Comparison of ENCODE assay signal across 18 cellular contexts in the genomic region with DNA sequence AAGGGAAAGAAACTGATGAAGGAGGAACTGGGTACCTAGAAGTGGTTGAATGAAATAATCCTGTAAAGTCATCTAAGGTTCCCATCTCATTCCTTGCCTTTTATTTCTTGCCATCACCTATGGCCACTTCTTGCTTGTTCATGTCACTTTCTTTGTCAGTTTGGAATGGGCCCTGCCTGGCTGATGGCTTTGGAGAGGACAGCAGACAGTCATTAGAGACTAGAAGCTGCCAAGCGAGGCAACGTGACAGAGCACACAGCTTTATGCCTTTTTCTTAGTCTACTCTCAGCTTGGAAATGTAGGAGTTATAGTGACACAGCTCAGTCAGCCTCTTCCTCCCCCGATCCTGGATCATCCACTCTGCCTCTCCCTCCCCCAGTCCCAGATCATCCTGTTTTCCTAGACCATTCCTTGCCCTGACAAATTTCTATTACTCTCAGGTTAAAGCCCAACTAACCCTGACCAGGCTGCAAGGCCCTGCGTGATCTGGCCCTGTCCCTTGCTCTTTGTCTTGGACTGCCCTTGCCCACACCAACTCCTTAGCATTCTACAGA. TPM values are rescaled to one million over a fixed set of nuclear protein-coding genes. Genes with fewer than 3 reads are reported as not detected.
DNase-seq lines count a peak whose midpoint lies in the region; ATAC-seq, FAIRE-seq and TF ChIP-seq lines count a peak whose summit lies in the region.
"Had no signal": no experiment of that assay in that cellular context is flagged by ENCODE, and none has a peak within 500 bp of the region (broad histone marks: within the 10 kb centered on the region; RNA-seq: fewer than 3 reads in every experiment).

No MANE protein-coding gene starts in this region.

- H4K20me1 ChIP-seq in H9 (ENCODE audit: control insufficient read depth, insufficient read depth, insufficient read length) (no peaks in the 10 kb centered on the region), H1 (replicated peaks in 1 of 2; ENCODE audit: control insufficient read depth in 1 of 2, insufficient read depth in 2 of 2, low read length in 2 of 2) (peaks cover 0 to 3% of the 10 kb centered on the region in 2 experiments)

- H3K23ac ChIP-seq in H9 (ENCODE audit: insufficient read length, low read depth, low read length) = no peak overlapping the region
- no peak overlapping the region for H3K23ac ChIP-seq in H1 (ENCODE audit: insufficient read length)
- no peak overlapping the region for H3K23ac ChIP-seq in neuronal stem cell (ENCODE audit: low read depth, low read length, poor library complexity)

- WGBS in H9 (ENCODE audit: extremely low coverage, insufficient read length, low lambda C conversion rate) = no CpG with 5 or more reads among the region's 4 CpGs
- 86% methylated on average over 4 of the region's 4 CpGs; no CpG with 5 or more reads in 1 of the 2 experiments for WGBS in H1 (ENCODE audit: extremely low coverage in 1 of 2, insufficient coverage in 1 of 2, insufficient read length in 1 of 2, insufficient replicate concordance in 2 of 2, low coverage in 1 of 2, low lambda C conversion rate in 2 of 2, missing lambda C conversion rate in 1 of 2), 2 experiments
- WGBS in neuronal stem cell (ENCODE audit: extremely low coverage in 2 of 2, insufficient read length in 2 of 2, insufficient replicate concordance in 1 of 2), 2 donors = no CpG with 5 or more reads among the region's 4 CpGs

- no peak for TF ChIP-seq RAD21 in H1 (IDR thresholded peaks at IDR 0.05 in 1 of 2, conservative IDR thresholded peaks at IDR 0.05 in 1 of 2; ENCODE audit: low read depth in 2 of 2, low read length in 2 of 2)

- TF ChIP-seq POLR2A in H1 (IDR thresholded peaks at IDR 0.05; ENCODE audit: control extremely low read depth in 1 of 2, low read depth in 2 of 2, low read length in 2 of 2) = no peak

- no peak overlapping the region for H4K8ac ChIP-seq in H9 (replicated peaks; ENCODE audit: insufficient read length, low read depth, low read length)
- H4K8ac ChIP-seq in H1 (ENCODE audit: extremely low read depth, insufficient read depth, low read length) = no peak overlapping the region
- H4K8ac ChIP-seq in neuronal stem cell (ENCODE audit: low read depth, low read length) = no peak overlapping the region

- CTCF ChIA-PET in H1 (lab: Charles Lee; ENCODE audit: partially characterized antibody) = interaction anchor here (1.2 to 2.2 kb wide), 3 partner anchors 9 to 16 kb away, joined by 3 to 7 read pairs (median 6); no protein-coding TSS in a partner anchor

- H3K9me3 Mint-ChIP-seq in H9 (no peaks in the 10 kb centered on the region), neural crest cell (no peaks in the 10 kb centered on the region)

- H3K4me3 Mint-ChIP-seq in H9 (no peak overlapping the region), neural crest cell (no peak overlapping the region)

- no peak overlapping the region for H3K4me3 ChIP-seq in H1 (ENCODE audit: extremely low read depth in 1 of 4, insufficient read depth in 2 of 4, low read depth in 3 of 4, low read length in 4 of 4)
- no peak overlapping the region for H3K4me3 ChIP-seq in neuronal stem cell (ENCODE audit: low read length in 2 of 2)
- H3K4me3 ChIP-seq: SJCRH30 had no signal

- H2AK5ac ChIP-seq in H9 (ENCODE audit: insufficient read length, low read length) (no peak overlapping the region), H1 (ENCODE audit: low read depth, low read length) (no peak overlapping the region), neuronal stem cell (ENCODE audit: low read depth, low read length) (no peak overlapping the region)

- no peak for TF ChIP-seq CTCF in H9 (conservative IDR thresholded peaks at IDR 0.05)
- no peak for TF ChIP-seq CTCF in H1 (IDR thresholded peaks at IDR 0.05; ENCODE audit: control extremely low read depth in 1 of 3, insufficient read depth in 1 of 3, low read depth in 1 of 3, low read length in 3 of 3)
- no peak for TF ChIP-seq CTCF in neural crest cell (conservative IDR thresholded peaks at IDR 0.05)

- H2BK20ac ChIP-seq in H9 (ENCODE audit: low read depth, low read length, poor library complexity, severe bottlenecking) (no peak overlapping the region), H1 (ENCODE audit: low read length) (no peak overlapping the region)

- peak overlapping the region in 2 of 3 experiments; percentile 42 to 70; a peak in 5 of 7 replicates for H3K27ac Mint-ChIP-seq in H9
- peak overlapping the region; percentile 40 for H3K27ac Mint-ChIP-seq in neural crest cell (ENCODE audit: unreplicated experiment)

- peaks cover 0 to 2% (median 0%) of the 10 kb centered on the region in 3 experiments; a peak in 2 of 7 replicates for H3K36me3 Mint-ChIP-seq in H9 (ENCODE audit: insufficient read depth in 1 of 3, low read depth in 3 of 3)
- H3K36me3 Mint-ChIP-seq in neural crest cell (ENCODE audit: low read depth) = no peaks in the 10 kb centered on the region

- H4K5ac ChIP-seq in H9 (ENCODE audit: insufficient read length, low read depth, low read length) (no peak overlapping the region), H1 (ENCODE audit: insufficient read length, low read depth, low read length) (no peak overlapping the region)

- H3K79me2 ChIP-seq in H9 (ENCODE audit: insufficient read depth, low read length) (peaks cover 7% of the 10 kb centered on the region; the same call in 1 of the 2 replicates), H1 (ENCODE audit: control insufficient read depth in 1 of 2, insufficient read depth in 2 of 2, low read length in 2 of 2) (peaks cover 0 to 30% of the 10 kb centered on the region in 2 experiments; a peak in 2 of 4 replicates)

- H3K9me3 ChIP-seq in H9 (ENCODE audit: control insufficient read depth, low read depth, low read length) (no peaks in the 10 kb centered on the region), H1 (ENCODE audit: insufficient read depth in 2 of 2, low read depth in 1 of 2, low read length in 1 of 2) (no peaks in the 10 kb centered on the region), neuronal stem cell (replicated peaks in 1 of 2; ENCODE audit: control insufficient read depth in 2 of 2, insufficient read depth in 1 of 2, low read depth in 1 of 2, low read length in 2 of 2) (no peaks in the 10 kb centered on the region)
- H3K9me3 ChIP-seq: SJCRH30 had no signal

- no peak overlapping the region for H2BK12ac ChIP-seq in H9 (ENCODE audit: insufficient read length, low read depth, low read length)
- H2BK12ac ChIP-seq in H1 (ENCODE audit: low read depth, low read length) = 0 out of 2 replicates have a peak overlapping the region, but pooled peaks have one; percentile 11
- no peak overlapping the region for H2BK12ac ChIP-seq in neuronal stem cell (ENCODE audit: low read length)

- H3K18ac ChIP-seq in H9 (ENCODE audit: insufficient read length, low read depth, low read length) (no peak overlapping the region), H1 (ENCODE audit: extremely low read depth, low read length) (no peak overlapping the region), neuronal stem cell (ENCODE audit: low read length) (no peak overlapping the region)

- H3K4me1 Mint-ChIP-seq in H9 (peaks cover 31% of the 10 kb centered on the region in 2 experiments), neural crest cell (peaks cover 28% of the 10 kb centered on the region)

- DNase-seq in AG08395 (ENCODE audit: low spot score) (peak; percentile 5), H9 (no peak), H1 (ENCODE audit: low read depth in 1 of 2, low spot score in 2 of 2) (no peak), neural crest cell (ENCODE audit: low read depth, low spot score) (no peak), SHP77 (lab: John Stamatoyannopoulos, UW) (no peak), neuronal stem cell (ENCODE audit: low spot score) (no peak)
- DNase-seq: ACHN; EL; foreskin keratinocyte; NCI-H187; NCI-H446 treated with DMSO at 0.1 percent for 48 hours; SJCRH30; stimulated activated naive CD4-positive, alpha-beta T cell had no signal

- H3K14ac ChIP-seq in H9 (ENCODE audit: insufficient read depth, low read length) = no peak overlapping the region
- no peak overlapping the region for H3K14ac ChIP-seq in H1 (ENCODE audit: insufficient read length)
- no peak overlapping the region for H3K14ac ChIP-seq in neuronal stem cell (ENCODE audit: low read length)

- H2BK120ac ChIP-seq in H9 (ENCODE audit: low read depth, low read length, poor library complexity, severe bottlenecking) (no peak overlapping the region), H1 (replicated peaks; ENCODE audit: low read depth, low read length) (no peak overlapping the region), neuronal stem cell (ENCODE audit: low read depth, low read length) (no peak overlapping the region)

- no peak overlapping the region for H3K9ac ChIP-seq in H9 (ENCODE audit: extremely low read depth, insufficient read length, low read length)
- H3K9ac ChIP-seq in H1 (replicated peaks in 1 of 4; ENCODE audit: extremely low read depth in 1 of 4, low read depth in 3 of 4, low read length in 3 of 4) = peak overlapping the region in 1 of 4 experiments; percentile 6; a peak in 1 of 7 replicates
- H3K9ac ChIP-seq in neuronal stem cell (ENCODE audit: low read depth, low read length, poor library complexity) = no peak overlapping the region

- H2BK5ac ChIP-seq in H9 (ENCODE audit: insufficient read length, low read length) (no peak overlapping the region), H1 (ENCODE audit: low read depth, low read length) (no peak overlapping the region), neuronal stem cell (ENCODE audit: low read length) (no peak overlapping the region)

- H3K27ac ChIP-seq in H9 (ENCODE audit: insufficient read length, low read depth, low read length) (no peak overlapping the region), H1 (ENCODE audit: low read depth, low read length) (no peak overlapping the region), neuronal stem cell (replicated peaks; ENCODE audit: low read length) (no peak overlapping the region)
- H3K27ac ChIP-seq: foreskin keratinocyte, SJCRH30 had no signal

- H3K4ac ChIP-seq in H9 (ENCODE audit: low read depth, low read length) (no peak overlapping the region), H1 (replicated peaks; ENCODE audit: insufficient read length, low read depth, low read length) (no peak overlapping the region), neuronal stem cell (ENCODE audit: low read length) (no peak overlapping the region)

- no peak overlapping the region for H4K91ac ChIP-seq in H9 (ENCODE audit: insufficient read length, low read depth, low read length)
- no peak overlapping the region for H4K91ac ChIP-seq in H1 (replicated peaks; ENCODE audit: insufficient read length, low read length)
- H4K91ac ChIP-seq in neuronal stem cell (ENCODE audit: low read depth, low read length, poor library complexity) = no peak overlapping the region

- H3K4me2 ChIP-seq in H9 (ENCODE audit: insufficient read depth, insufficient read length, low read length) = no peak overlapping the region
- H3K4me2 ChIP-seq in H1 (ENCODE audit: insufficient read depth in 1 of 2, low read depth in 2 of 2, low read length in 2 of 2) = no peak overlapping the region
- H3K4me2 ChIP-seq in neuronal stem cell (ENCODE audit: insufficient read depth, low read length, poor library complexity, severe bottlenecking) = no peak overlapping the region

- no peaks in the 10 kb centered on the region for H3K23me2 ChIP-seq in H9 (ENCODE audit: insufficient read length, low read depth, low read length, poor library complexity, severe bottlenecking)
- no peaks in the 10 kb centered on the region; the same call in 1 of the 2 replicates for H3K23me2 ChIP-seq in H1 (ENCODE audit: low read depth, low read length)

- FAIRE-seq in H1 (lab: Jason Lieb, UNC) = no peak
- FAIRE-seq: colon, urothelium cell line had no signal

- H2AFZ ChIP-seq in H9 (ENCODE audit: low read length) = no peak overlapping the region
- no peak overlapping the region for H2AFZ ChIP-seq in H1 (ENCODE audit: low read length)
- H2AFZ ChIP-seq in neuronal stem cell (ENCODE audit: low read length) = no peak overlapping the region

- H2BK15ac ChIP-seq in H9 (ENCODE audit: low read depth, low read length) (no peak overlapping the region), H1 (ENCODE audit: low read length) (no peak overlapping the region), neuronal stem cell (ENCODE audit: low read length) (no peak overlapping the region)

- no peaks in the 10 kb centered on the region for H3K27me3 ChIP-seq in H9 (ENCODE audit: insufficient read depth, low read length)
- H3K27me3 ChIP-seq in H1 (replicated peaks in 1 of 4; ENCODE audit: control insufficient read depth in 3 of 4, extremely low read depth in 1 of 4, insufficient read depth in 3 of 4, low read length in 3 of 4) = no peaks in the 10 kb centered on the region
- H3K27me3 ChIP-seq in neuronal stem cell (ENCODE audit: control insufficient read depth in 3 of 3, insufficient read depth in 3 of 3, low read depth in 1 of 3, low read length in 3 of 3) = no peaks in the 10 kb centered on the region
- H3K27me3 ChIP-seq: foreskin keratinocyte, SJCRH30 had no signal

- no peak overlapping the region for H3K56ac ChIP-seq in H9 (ENCODE audit: insufficient read length, low read depth, low read length)
- no peak overlapping the region for H3K56ac ChIP-seq in H1 (replicated peaks; ENCODE audit: insufficient read length, low read depth, low read length)

- no peak overlapping the region for H3T11ph ChIP-seq in H9 (ENCODE audit: low read length)

- H3K4me1 ChIP-seq in H9 (ENCODE audit: insufficient read depth, low read length) (peaks cover 16% of the 10 kb centered on the region; the same call in 1 of the 2 replicates), H1 (replicated peaks in 1 of 4; ENCODE audit: control insufficient read depth in 3 of 4, insufficient read depth in 4 of 4, low read length in 3 of 4) (peaks cover 0 to 11% (median 3%) of the 10 kb centered on the region in 4 experiments; a peak in 5 of 7 replicates), neuronal stem cell (ENCODE audit: control insufficient read depth in 2 of 2, insufficient read depth in 1 of 2, low read depth in 1 of 2, low read length in 2 of 2) (peaks cover 3 to 6% of the 10 kb centered on the region in 2 donors)
- H3K4me1 ChIP-seq: foreskin keratinocyte, SJCRH30 had no signal

- TF ChIP-seq EP300 in H1 (IDR thresholded peaks at IDR 0.05; ENCODE audit: borderline replicate concordance in 1 of 2, low read depth in 2 of 2, low read length in 2 of 2) = no peak

- POLR2A ChIA-PET in H1 (lab: Charles Lee; ENCODE audit: partially characterized antibody) = interaction anchor here (0.5 to 1.8 kb wide), 2 partner anchors 10 to 682 kb away, joined by 5 to 7 read pairs; no protein-coding TSS in a partner anchor

- ATAC-seq in GM19397 (IDR thresholded peaks at IDR 0.05; ENCODE audit: unreplicated experiment) (no peak), GM21528 (IDR thresholded peaks at IDR 0.05; ENCODE audit: low FRiP score, unreplicated experiment) (no peak)
- ATAC-seq: foreskin keratinocyte, left lobe of liver had no signal

- H3K27me3 Mint-ChIP-seq in H9 (ENCODE audit: low read depth) = no peaks in the 10 kb centered on the region
- H3K27me3 Mint-ChIP-seq in neural crest cell (ENCODE audit: low read depth) = no peaks in the 10 kb centered on the region

- no peaks in the 10 kb centered on the region; a peak in 1 of 8 replicates for H3K36me3 ChIP-seq in H1 (ENCODE audit: control insufficient read depth in 2 of 4, insufficient read depth in 4 of 4, low read length in 3 of 4)
- H3K36me3 ChIP-seq in neuronal stem cell (replicated peaks in 1 of 2; ENCODE audit: control insufficient read depth in 2 of 2, insufficient read depth in 2 of 2, low read length in 2 of 2) = peaks cover 0 to 10% of the 10 kb centered on the region in 2 donors
- H3K36me3 ChIP-seq: SJCRH30 had no signal

- H3K79me1 ChIP-seq in H9 (ENCODE audit: insufficient read depth, low read depth, low read length, poor library complexity, severe bottlenecking) = peaks cover 3% of the 10 kb centered on the region
- H3K79me1 ChIP-seq in H1 (ENCODE audit: low read depth, low read length) = peaks cover 12% of the 10 kb centered on the region; the same call in 1 of the 2 replicates
- H3K79me1 ChIP-seq in neuronal stem cell (ENCODE audit: low read depth, low read length) = no peaks in the 10 kb centered on the region

RNA-seq across cellular contexts. Expression of a gene that starts 26.6 kb away (rescaled TPM):
- total RNA-seq in H9 (2021) (25.2 and 28.7 TPM in 2 replicates), neural crest cell (16.1 and 18.7 TPM in 2 replicates)
- total RNA-seq in H1 (2021; fragmentation: NEBNext Ultra II Directional; extraction: Animal tissue kit (Norgen Biotek cat#: 25700)) = 23.9 and 24.6 TPM in 2 replicates
- 4.7 and 5.5 TPM in 2 replicates for polyA plus RNA-seq in H1 (2011; rRNA removed)
- 4.5 TPM for polyA plus RNA-seq in H1 (2011; cell fraction: cytosol; rRNA removed)
- 7.4 TPM for polyA plus RNA-seq in H1 (2011; cell fraction: nucleus; rRNA removed)
- 6.5 to 9.8 TPM (median 8.0 TPM) in 4 replicates for polyA plus RNA-seq in H1 (2012, experiment 1 of 2)
- 2.1 TPM for polyA plus RNA-seq in H1 (2012, experiment 2 of 2)
- 14.5 TPM for polyA plus RNA-seq in H1 (2013, experiment 1 of 2)
- 14.1 TPM for polyA plus RNA-seq in H1 (2013, experiment 2 of 2)
- 14.5 and 14.8 TPM in 2 replicates for polyA minus RNA-seq in H1 (2011; rRNA and poly(A)+ RNA removed)
- polyA minus RNA-seq in H1 (2011; cell fraction: cytosol; rRNA and poly(A)+ RNA removed) = 9.9 TPM
- polyA minus RNA-seq in H1 (2011; cell fraction: nucleus; rRNA and poly(A)+ RNA removed) = 22.1 TPM
- 7.3 TPM for polyA plus RNA-seq in neuronal stem cell (2013, experiment 1 of 2)
- polyA plus RNA-seq in neuronal stem cell (2013, experiment 2 of 2) = 7.5 TPM
